17 cellular contexts compared by ENCODE assay signal in genomic region chr6:112806163-112806900, GRCh38.
"Had no signal": no experiment of that assay in that cellular context is flagged by ENCODE, and none has a peak within 500 bp of the region (broad histone marks: within the 10 kb centered on the region; RNA-seq: fewer than 3 reads in every experiment).

No MANE protein-coding gene starts in this region.

- H3K4me3 ChIP-seq: lung, tibial artery had no signal

- H3K27ac ChIP-seq: tibial artery had no signal

- H3K36me3 ChIP-seq: tibial artery had no signal

- ATAC-seq: left cardiac atrium; sciatic nerve; stimulated activated effector memory CD8-positive, alpha-beta T cell treated with anti-CD3 and anti-CD28 coated beads, Interleukin-12 subunit alpha, Interleukin-12 subunit beta, amount 100 ng/mL, for 72 hours; T-cell had no signal

- FAIRE-seq: colon, endometrium, frontal cortex, urothelium cell line had no signal

- H3K9me3 ChIP-seq: tibial artery had no signal

- DNase-seq: activated CD4-positive, alpha-beta T cell treated with anti-CD3 and anti-CD28 coated beads for 1 hour; activated CD4-positive, alpha-beta T cell treated with anti-CD3 and anti-CD28 coated beads, Interleukin-2, amount 50 U/mL, for 4 hours; activated naive CD4-positive, alpha-beta T cell treated with anti-CD3 and anti-CD28 coated beads, Interleukin-2, amount 10 ng/mL, durations not matched to agents 7 days and 5 days; activated T-cell treated with anti-CD3 and anti-CD28 coated beads for 4 hours; head of caudate nucleus; immature natural killer cell; left cardiac atrium; T-cell; T-helper 9 cell; tibial artery had no signal
